ENCODE assay signal across 8 cellular contexts in the genomic region with DNA sequence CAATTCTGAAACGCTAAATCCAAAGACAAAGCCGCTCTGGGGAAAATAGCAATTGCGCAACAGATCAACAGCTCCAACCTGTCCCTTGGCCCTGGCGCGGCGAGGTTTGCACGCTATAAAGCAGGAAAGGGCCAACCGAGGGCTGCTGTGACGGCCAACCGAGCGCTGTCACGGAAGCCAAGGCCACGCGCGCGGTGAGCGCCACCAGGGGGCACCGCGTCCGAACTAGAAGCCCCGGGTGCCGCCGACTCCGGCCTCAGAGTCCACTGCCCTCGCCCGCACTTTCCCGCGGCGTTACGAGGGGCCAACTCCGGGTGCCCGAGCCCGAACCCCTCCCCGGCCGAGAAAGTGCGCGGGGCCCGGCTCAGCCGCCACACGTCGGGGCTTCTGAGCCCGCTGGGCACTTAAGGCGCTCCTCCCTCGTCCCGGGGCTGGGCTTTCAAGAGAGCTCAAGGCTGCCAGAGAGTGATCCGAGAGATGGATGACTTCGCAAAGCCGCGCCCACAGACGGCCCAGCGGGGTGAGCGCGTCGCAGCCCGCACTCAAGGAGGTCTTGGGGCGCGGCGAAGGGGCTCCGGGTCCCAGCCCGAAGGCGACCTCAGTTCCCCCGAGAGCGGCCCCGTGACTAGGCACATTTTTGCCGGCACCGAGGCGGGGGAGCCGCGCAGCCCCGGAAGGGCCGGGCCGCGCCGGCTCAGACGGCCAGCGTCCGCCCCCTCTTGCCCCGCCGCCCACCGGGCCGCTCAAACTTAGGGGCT. TPM values are rescaled to one million over a fixed set of nuclear protein-coding genes. Genes with fewer than 3 reads are reported as not detected.
DNase-seq lines count a peak whose midpoint lies in the region; ATAC-seq lines count a peak whose summit lies in the region.

No MANE protein-coding gene starts in this region.

- H4K5ac ChIP-seq in mesendoderm (ENCODE audit: low read length), result no peak overlapping the region

- DNase-seq in Caki2 (ENCODE audit: low read depth) (peak; percentile 97), HT1080 (ENCODE audit: low read depth) (peak; percentile 94), mesendoderm (peak; percentile 96)
- peak; percentile 91 for DNase-seq in NK-92 treated with Interleukin-12 subunit alpha and Interleukin-12 subunit beta, amount 100 ng/mL, for 24 hours (lab: John Stamatoyannopoulos, UW)
- DNase-seq in activated CD8-positive, alpha-beta memory T cell treated with anti-CD3 and anti-CD28 coated beads for 48 hours (ENCODE audit: low read depth in 2 of 3, low spot score in 2 of 3), result peak; percentile 80 to 91 (median 84)
- peak; percentile 95 to 96 (median 95) for DNase-seq in effector memory CD8-positive, alpha-beta T cell
- DNase-seq in stimulated activated CD8-positive, alpha-beta memory T cell treated with anti-CD3 and anti-CD28 coated beads, Interleukin-12 subunit alpha, Interleukin-12 subunit beta, amount 100 ng/mL, for 4 hours (ENCODE audit: low read depth), result peak; percentile 81

- peak overlapping the region; percentile 98 for H3K18ac ChIP-seq in mesendoderm (ENCODE audit: low read length)

- H3K9ac ChIP-seq in mesendoderm (ENCODE audit: low read length), result peak overlapping the region; percentile 92

- peak overlapping the region; percentile 74 for H2BK120ac ChIP-seq in mesendoderm (ENCODE audit: low read depth, low read length)

- no peak overlapping the region for H2BK15ac ChIP-seq in mesendoderm (replicated peaks; ENCODE audit: low read depth)

- H3K4me3 ChIP-seq in mesendoderm (ENCODE audit: low read length), result peak overlapping the region; percentile 51

- peak overlapping the region; percentile 81 for H2BK5ac ChIP-seq in mesendoderm (ENCODE audit: low read length)

- H3K27me3 ChIP-seq in mesendoderm (ENCODE audit: insufficient read depth, low read length, poor library complexity), result no peaks in the 10 kb centered on the region

- no peaks in the 10 kb centered on the region for H3K9me3 Mint-ChIP-seq in effector memory CD8-positive, alpha-beta T cell

- no peak overlapping the region for H3K23ac ChIP-seq in mesendoderm (ENCODE audit: low read length)

- no CpG with 5 or more reads among the region's 81 CpGs for WGBS in mesendoderm (ENCODE audit: extremely low coverage, insufficient coverage, low lambda C conversion rate)

- peaks cover 39% of the 10 kb centered on the region for H3K36me3 Mint-ChIP-seq in effector memory CD8-positive, alpha-beta T cell (ENCODE audit: insufficient read depth)

- peak overlapping the region; percentile 93 for H4K8ac ChIP-seq in mesendoderm (ENCODE audit: low read depth, low read length)

- peak overlapping the region; percentile 99 for H3K27ac Mint-ChIP-seq in effector memory CD8-positive, alpha-beta T cell

- H3K27ac ChIP-seq in mesendoderm (ENCODE audit: low read depth, low read length), result peak overlapping the region; percentile 99

- in situ Hi-C loops in Caki2 (cut with HindIII; ENCODE audit: low pct_unique_long_range_greater_than_20kb, low sequenced_read_pairs), result loop anchor here (10.0 kb wide), 1 partner anchor 151 kb away; no protein-coding TSS in a partner anchor

- no peaks in the 10 kb centered on the region for H3K4me1 ChIP-seq in mesendoderm (ENCODE audit: control insufficient read depth, low read depth, low read length)

- H3K56ac ChIP-seq in mesendoderm (ENCODE audit: low read length), result peak overlapping the region; percentile 95

- peak overlapping the region; percentile 56 for H3K4me2 ChIP-seq in mesendoderm (ENCODE audit: low read length)

- peaks cover 2% of the 10 kb centered on the region for H3K79me1 ChIP-seq in mesendoderm (ENCODE audit: low read length)

- peak overlapping the region; percentile 44 for H3K4ac ChIP-seq in mesendoderm (ENCODE audit: low read depth, low read length)

- ATAC-seq in GM21360 (IDR thresholded peaks at IDR 0.05; ENCODE audit: unreplicated experiment), result peak; percentile 46
- peak; percentile 63 for ATAC-seq in effector memory CD8-positive, alpha-beta T cell (replicated peaks)

- H3K4me3 Mint-ChIP-seq in effector memory CD8-positive, alpha-beta T cell, result peak overlapping the region; percentile 88 to 96

- H3K27me3 Mint-ChIP-seq in effector memory CD8-positive, alpha-beta T cell, result no peaks in the 10 kb centered on the region

- H2AK5ac ChIP-seq in mesendoderm (ENCODE audit: low read length), result no peak overlapping the region

- no peaks in the 10 kb centered on the region for H3K36me3 ChIP-seq in mesendoderm (ENCODE audit: control insufficient read depth, insufficient read depth, low read length)

- H3K4me1 Mint-ChIP-seq in effector memory CD8-positive, alpha-beta T cell (ENCODE audit: low read depth in 2 of 2), result peaks cover 35 to 38% of the 10 kb centered on the region in 2 donors

- H3K79me2 ChIP-seq in mesendoderm (ENCODE audit: control insufficient read depth, insufficient read depth, low read length), result peaks cover 38% of the 10 kb centered on the region

RNA-seq across cellular contexts. Expression of a gene that starts 0.9 kb away (rescaled TPM):
- total RNA-seq in Caki2 (2014; rRNA removed; shearing (Covaris generic); ENCODE audit: low replicate concordance), result 57.2 and 108 TPM in 2 replicates
- total RNA-seq in HT1080 (2014; rRNA removed; shearing (Covaris generic)), result 22.4 and 43.0 TPM in 2 replicates
- 79.1 and 91.9 TPM in 2 replicates for polyA plus RNA-seq in HT1080 (2015; cell fraction: cytosol; rRNA removed)
- polyA plus RNA-seq in HT1080 (2015; cell fraction: nucleus; rRNA removed), result 107 and 109 TPM in 2 replicates
- 33.0 TPM for polyA plus RNA-seq in mesendoderm (2013, experiment 1 of 2)
- polyA plus RNA-seq in mesendoderm (2013, experiment 2 of 2), result 35.1 TPM

RNA-seq across cellular contexts. Expression of a gene that starts 51.0 kb away (rescaled TPM):
- total RNA-seq in Caki2 (2014; rRNA removed; shearing (Covaris generic); ENCODE audit: low replicate concordance), result 24.1 and 25.1 TPM in 2 replicates
- 38.1 and 44.1 TPM in 2 replicates for total RNA-seq in HT1080 (2014; rRNA removed; shearing (Covaris generic))
- polyA plus RNA-seq in HT1080 (2015; cell fraction: cytosol; rRNA removed), result 359 and 453 TPM in 2 replicates
- polyA plus RNA-seq in HT1080 (2015; cell fraction: nucleus; rRNA removed), result 295 and 305 TPM in 2 replicates
- 641 TPM for polyA plus RNA-seq in mesendoderm (2013, experiment 1 of 2)
- polyA plus RNA-seq in mesendoderm (2013, experiment 2 of 2), result 604 TPM

Comparison
In these comparisons a context has a peak if more than half of its experiments do, and no peak if none do; other contexts are left out.
1. Peak in every context shown above with its lines: DNase-seq, ATAC-seq, H3K4me3 ChIP-seq and H3K27ac ChIP-seq.